Comparison of ENCODE assay signal across 20 cellular contexts in genomic region chr5:149379177-149379761, GRCh38. TPM values are rescaled to one million over a fixed set of nuclear protein-coding genes. Genes with fewer than 3 reads are reported as not detected.
DNase-seq lines count a peak whose midpoint lies in the region; TF ChIP-seq lines count a peak whose summit lies in the region.
"Had no signal": no experiment of that assay in that cellular context is flagged by ENCODE, and none has a peak within 500 bp of the region (broad histone marks: within the 10 kb centered on the region; RNA-seq: fewer than 3 reads in every experiment).

A gene with protein sequence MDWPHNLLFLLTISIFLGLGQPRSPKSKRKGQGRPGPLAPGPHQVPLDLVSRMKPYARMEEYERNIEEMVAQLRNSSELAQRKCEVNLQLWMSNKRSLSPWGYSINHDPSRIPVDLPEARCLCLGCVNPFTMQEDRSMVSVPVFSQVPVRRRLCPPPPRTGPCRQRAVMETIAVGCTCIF (minus strand): TSS chr5:149379292. CDS start chr5:149379225, 67 bp downstream.

- H3K4me1 ChIP-seq in esophagus squamous epithelium (peaks cover 9 to 52% (median 19%) of the 10 kb centered on the region in 3 donors), ovary (ENCODE audit: insufficient read depth) (peaks cover 34% of the 10 kb centered on the region), transverse colon (peaks cover 0 to 26% (median 14%) of the 10 kb centered on the region in 4 donors)

- no peak for TF ChIP-seq POLR2A in esophagus squamous epithelium (IDR thresholded peaks at IDR 0.05)
- no peak for TF ChIP-seq POLR2A in ovary (IDR thresholded peaks at IDR 0.05)
- no peak for TF ChIP-seq POLR2A in transverse colon (IDR thresholded peaks at IDR 0.05)

- no peak for TF ChIP-seq EP300 in ovary (IDR thresholded peaks at IDR 0.05)
- TF ChIP-seq EP300 in transverse colon (IDR thresholded peaks at IDR 0.05; ENCODE audit: low read depth): no peak

- TF ChIP-seq CTCF in esophagus squamous epithelium (IDR thresholded peaks at IDR 0.05) (no peak), ovary (IDR thresholded peaks at IDR 0.05) (no peak), transverse colon (IDR thresholded peaks at IDR 0.05) (no peak)

- intact Hi-C loops in esophagus squamous epithelium (cut with DNase I) (loop anchor here (10.0 kb wide), 1 partner anchor 186 kb away; no protein-coding TSS in a partner anchor), ovary (cut with DNase I) (no loop called here), transverse colon (cut with DNase I; ENCODE audit: low total_unique reads) (loop anchor here (10.0 kb wide), 1 partner anchor 186 kb away; no protein-coding TSS in a partner anchor)

- in situ Hi-C loops in transverse colon (cut with MboI; ENCODE audit: low pct_ligation_motif_present in 1 of 4, low pct_unique_long_range_greater_than_20kb in 1 of 4, low sequenced_read_pairs in 3 of 4): loop anchor here in 2 of 4 donors (10.0 kb wide), 2 partner anchors 64 to 176 kb away; partner anchors contain the start of gene CSNK1A1 (in 1 of the 2)

- no peaks in the 10 kb centered on the region for H3K9me3 ChIP-seq in esophagus squamous epithelium
- no peaks in the 10 kb centered on the region for H3K9me3 ChIP-seq in ovary
- no peaks in the 10 kb centered on the region for H3K9me3 ChIP-seq in transverse colon
- H3K9me3 ChIP-seq: BLaER1 treated with 17β-estradiol and CSF1 and Interleukin-3, amounts not matched to agents 10 nM and 100 nM had no signal

- H3K36me3 ChIP-seq in esophagus squamous epithelium (no peaks in the 10 kb centered on the region), ovary (no peaks in the 10 kb centered on the region), transverse colon (no peaks in the 10 kb centered on the region)

- H3K4me3 ChIP-seq in esophagus squamous epithelium (no peak within 1 kb of the TSS), ovary (no peak within 1 kb of the TSS), transverse colon (no peak within 1 kb of the TSS)
- H3K4me3 ChIP-seq: BLaER1 treated with 17β-estradiol and CSF1 and Interleukin-3, amounts not matched to agents 10 nM and 100 nM had no signal

- WGBS in esophagus squamous epithelium, 2 donors: 75 to 82% methylated on average over 4 to 14 of the region's 22 CpGs
- 71 to 79% (median 79%) methylated on average over 22 of the region's 22 CpGs for WGBS in ovary, 3 donors
- WGBS in transverse colon (ENCODE audit: low coverage in 1 of 2), 2 donors: 73 to 86% methylated on average over 4 to 22 of the region's 22 CpGs

- peak; percentile 54 for DNase-seq in activated effector memory CD4-positive, alpha-beta T cell treated with anti-CD3 and anti-CD28 coated beads, Interleukin-2, amount 50 U/mL, for 16 hours
- no peak for DNase-seq in activated effector memory CD4-positive, alpha-beta T cell treated with Interleukin-2 at 50 U/mL for 16 hours
- DNase-seq in esophagus squamous epithelium (lab: John Stamatoyannopoulos, UW) (no peak), ovary (no peak), transverse colon (no peak), SIG-M5 (lab: John Stamatoyannopoulos, UW) (no peak), amygdala (lab: John Stamatoyannopoulos, UW) (no peak), GM19240 (ENCODE audit: insufficient read length, low spot score) (no peak)
- DNase-seq: amniotic stem cell; MV-4-11; natural killer cell; NCI-H2029; NCI-H446 treated with DMSO at 0.1 percent for 48 hours; Right ventricle myocardium superior; stimulated activated CD4-positive, alpha-beta T cell treated with anti-CD3 and anti-CD28 coated beads, Interleukin-1b, Interleukin-23, amount 100 ng/mL, for 48 hours had no signal

- H3K27me3 ChIP-seq in esophagus squamous epithelium (no peaks in the 10 kb centered on the region), ovary (no peaks in the 10 kb centered on the region), transverse colon (no peaks in the 10 kb centered on the region)
- H3K27me3 ChIP-seq: BLaER1 treated with 17β-estradiol and CSF1 and Interleukin-3, amounts not matched to agents 10 nM and 100 nM had no signal

- peak within 1 kb of the TSS; percentile 57 to 91 (median 78) for H3K27ac ChIP-seq in esophagus squamous epithelium
- peak within 1 kb of the TSS; percentile 19 to 55 for H3K27ac ChIP-seq in ovary
- H3K27ac ChIP-seq in transverse colon: peak within 1 kb of the TSS; percentile 87 to 91 (median 88)
- H3K27ac ChIP-seq: BLaER1 treated with 17β-estradiol and CSF1 and Interleukin-3, amounts not matched to agents 10 nM and 100 nM had no signal

RNA-seq across cellular contexts. Expression of the gene that starts here (rescaled TPM):
- total RNA-seq in esophagus squamous epithelium: 1 to 10 TPM in 3 of 4 donors, not detected in 1; 2.0 to 2.5 (median 2.1) TPM
- total RNA-seq in ovary: under 1 TPM in 2 of 7 donors, not detected in 5; 0.47 to 0.54 TPM
- 1 to 10 TPM in 1 of 2 donors, not detected in 1; 1.7 TPM for polyA plus RNA-seq in ovary
- not detected for total RNA-seq in transverse colon
- total RNA-seq: activated CD8-positive, alpha-beta memory T cell treated with anti-CD3 and anti-CD28 coated beads for 36 hours; activated T-helper 2 cell treated with anti-CD3 and anti-CD28 coated beads, Interferon-gamma antibody, Interleukin-2, Interleukin-4, amounts not matched to agents 10 μg/mL and 5 μg/mL and 100 μg/mL, durations not matched to agents 14 hours and 24 hours and 36 hours; frontal cortex; left lobe of liver; natural killer cell; Right ventricle myocardium superior had no signal

Comparison
In these comparisons a context has a peak if more than half of its experiments do, and no peak if none do; other contexts are left out.
1. H3K27ac ChIP-seq: peak in every context shown above with its lines; median percentile 88 in transverse colon; 78 in esophagus squamous epithelium; 37 in ovary.
2. intact Hi-C loops: an anchor here in esophagus squamous epithelium (10.0 kb wide) and transverse colon (10.0 kb wide); none called in ovary.